ENCODE assay signal across 31 cellular contexts in the genomic region with DNA sequence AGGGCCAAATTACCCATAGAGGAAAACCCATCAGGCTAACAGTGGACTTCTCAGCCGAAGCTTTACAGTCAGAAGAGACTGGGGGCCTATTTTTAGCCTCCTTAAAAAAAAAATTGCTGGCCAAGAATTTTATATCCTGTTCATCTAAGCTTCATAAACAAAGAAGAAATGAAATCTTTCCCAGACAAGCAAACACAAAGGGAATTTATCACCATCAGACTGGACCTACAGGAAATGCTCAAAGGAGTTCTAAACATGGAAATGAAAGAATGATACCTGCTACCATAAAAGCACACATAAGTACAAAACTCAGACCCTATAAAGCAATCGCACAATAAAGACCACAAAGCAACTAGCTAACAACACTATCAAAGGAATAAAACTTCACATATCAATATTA.
"Had no signal": no experiment of that assay in that cellular context is flagged by ENCODE, and none has a peak within 500 bp of the region (broad histone marks: within the 10 kb centered on the region; RNA-seq: fewer than 3 reads in every experiment).

No MANE protein-coding gene starts in this region.

- ATAC-seq: activated CD4-positive, alpha-beta T cell treated with anti-CD3 and anti-CD28 coated beads for 36 hours; activated CD4-positive, CD25-positive, alpha-beta regulatory T cell treated with anti-CD3 and anti-CD28 coated beads, Interleukin-2, amount 50 U/mL, for 24 hours; activated CD8-positive, alpha-beta memory T cell treated with anti-CD3 and anti-CD28 coated beads, Interleukin-2, amount 10 ng/mL, durations not matched to agents 7 days and 5 days; activated CD8-positive, alpha-beta T cell treated with anti-CD3 and anti-CD28 coated beads, Interleukin-2, amount 10 ng/mL, durations not matched to agents 7 days and 5 days; activated naive CD8-positive, alpha-beta T cell treated with anti-CD3 and anti-CD28 coated beads, Interleukin-2, amount 50 U/mL, for 24 hours had no signal

- H3K4me3 ChIP-seq: ascending aorta, cardiac muscle cell had no signal

- H3K27me3 ChIP-seq: ascending aorta, cardiac muscle cell had no signal

- H3K36me3 ChIP-seq: cardiac muscle cell had no signal

- DNase-seq: activated CD4-positive, alpha-beta memory T cell treated with anti-CD3 and anti-CD28 coated beads, Interleukin-2, amount 10 ng/mL, durations not matched to agents 7 days and 5 days; activated CD4-positive, alpha-beta T cell treated with anti-CD3 and anti-CD28 coated beads for 1 hour; activated CD4-positive, alpha-beta T cell treated with anti-CD3 and anti-CD28 coated beads for 36 hours; activated CD4-positive, alpha-beta T cell treated with anti-CD3 and anti-CD28 coated beads for 48 hours; activated CD4-positive, alpha-beta T cell treated with anti-CD3 and anti-CD28 coated beads, Interleukin-2, amount 10 ng/mL, durations not matched to agents 7 days and 5 days; activated CD4-positive, alpha-beta T cell treated with anti-CD3 and anti-CD28 coated beads, Interleukin-2, amount 50 U/mL, for 48 hours; activated CD4-positive, CD25-positive, alpha-beta regulatory T cell; activated CD8-positive, alpha-beta memory T cell treated with anti-CD3 and anti-CD28 coated beads for 24 hours; activated CD8-positive, alpha-beta memory T cell treated with anti-CD3 and anti-CD28 coated beads, Interleukin-2, amount 10 ng/mL, durations not matched to agents 7 days and 5 days; activated CD8-positive, alpha-beta memory T cell treated with anti-CD3 and anti-CD28 coated beads, Interleukin-2, amount 50 U/mL, for 48 hours; activated CD8-positive, alpha-beta T cell treated with anti-CD3 and anti-CD28 coated beads, Interleukin-2, amount 10 ng/mL, durations not matched to agents 7 days and 5 days; activated effector memory CD4-positive, alpha-beta T cell treated with Interleukin-2 at 50 U/mL for 16 hours; activated gamma-delta T cell; activated naive CD4-positive, alpha-beta T cell treated with anti-CD3 and anti-CD28 coated beads, Interleukin-2, amount 10 ng/mL, durations not matched to agents 7 days and 5 days; activated naive CD4-positive, alpha-beta T cell treated with Interleukin-2 at 50 U/mL for 16 hours; activated naive CD8-positive, alpha-beta T cell treated with anti-CD3 and anti-CD28 coated beads, Interleukin-2, amount 10 ng/mL, durations not matched to agents 7 days and 5 days; activated naive CD8-positive, alpha-beta T cell treated with anti-CD3 and anti-CD28 coated beads, Interleukin-2, amount 50 U/mL, for 24 hours; activated T-cell treated with anti-CD3 and anti-CD28 coated beads, Interleukin-2, amount 50 U/mL, for 24 hours; activated T-cell treated with anti-CD3 and anti-CD28 coated beads, Interleukin-2, amount 50 U/mL, for 48 hours; amygdala; anterior cingulate cortex; caudate nucleus; cerebellar nuclear complex; T-helper 2 cell; T-helper 9 cell had no signal

- FAIRE-seq: bronchial epithelial cell, TTC549 had no signal

- H3K27ac ChIP-seq: ascending aorta, cardiac muscle cell, VCaP had no signal

- H3K4me1 ChIP-seq: ascending aorta had no signal
